12 cellular contexts compared by ENCODE assay signal in genomic region chr11:2770556-2771301, GRCh38.
DNase-seq lines count a peak whose midpoint lies in the region; ATAC-seq and TF ChIP-seq lines count a peak whose summit lies in the region.
"Had no signal": no experiment of that assay in that cellular context is flagged by ENCODE, and none has a peak within 500 bp of the region (broad histone marks: within the 10 kb centered on the region; RNA-seq: fewer than 3 reads in every experiment).

No MANE protein-coding gene starts in this region.

- H4K91ac ChIP-seq in H9 (ENCODE audit: insufficient read length, low read depth, low read length): no peak overlapping the region

- no peak overlapping the region for H2BK20ac ChIP-seq in H9 (ENCODE audit: low read depth, low read length, poor library complexity, severe bottlenecking)

- no peaks in the 10 kb centered on the region for H3K79me1 ChIP-seq in H9 (ENCODE audit: insufficient read depth, low read depth, low read length, poor library complexity, severe bottlenecking)

- H2BK5ac ChIP-seq in H9 (ENCODE audit: insufficient read length, low read length): no peak overlapping the region

- TF ChIP-seq CTCF in H9 (conservative IDR thresholded peaks at IDR 0.05): no peak
- TF ChIP-seq CTCF in WERI-Rb-1 (IDR thresholded peaks at IDR 0.05; ENCODE audit: low read depth, low read length): no peak
- no peak for TF ChIP-seq CTCF in glutamatergic neuron (IDR thresholded peaks at IDR 0.05; ENCODE audit: partially characterized antibody, unreplicated experiment)

- H3K4me3 Mint-ChIP-seq in H9 (no peak overlapping the region), glutamatergic neuron (ENCODE audit: unreplicated experiment) (no peak overlapping the region)
- H3K4me3 Mint-ChIP-seq: CD4-positive, alpha-beta memory T cell; mesothelial cell of epicardium had no signal

- H2BK120ac ChIP-seq in H9 (ENCODE audit: low read depth, low read length, poor library complexity, severe bottlenecking): no peak overlapping the region

- no peak overlapping the region for H3K14ac ChIP-seq in H9 (ENCODE audit: insufficient read depth, low read length)

- no peaks in the 10 kb centered on the region; a peak in 1 of 5 replicates for H3K9me3 Mint-ChIP-seq in H9
- peaks cover 4% of the 10 kb centered on the region for H3K9me3 Mint-ChIP-seq in glutamatergic neuron (ENCODE audit: unreplicated experiment)

- no peak overlapping the region for H3K18ac ChIP-seq in H9 (ENCODE audit: insufficient read length, low read depth, low read length)

- H3K9ac ChIP-seq in H9 (ENCODE audit: extremely low read depth, insufficient read length, low read length): no peak overlapping the region

- no peak overlapping the region for H2AK5ac ChIP-seq in H9 (ENCODE audit: insufficient read length, low read length)

- H3K36me3 Mint-ChIP-seq in H9 (ENCODE audit: insufficient read depth in 1 of 3, low read depth in 3 of 3) (no peaks in the 10 kb centered on the region; a peak in 1 of 7 replicates), glutamatergic neuron (ENCODE audit: unreplicated experiment) (peaks cover 10% of the 10 kb centered on the region)

- H3K9me3 ChIP-seq in H9 (ENCODE audit: control insufficient read depth, low read depth, low read length) (no peaks in the 10 kb centered on the region), WERI-Rb-1 (ENCODE audit: severe bottlenecking) (no peaks in the 10 kb centered on the region)
- H3K9me3 ChIP-seq: psoas muscle had no signal

- H3K4me2 ChIP-seq in H9 (ENCODE audit: insufficient read depth, insufficient read length, low read length): no peak overlapping the region

- H3K36me3 ChIP-seq in WERI-Rb-1: no peaks in the 10 kb centered on the region

- no peak overlapping the region for H4K5ac ChIP-seq in H9 (ENCODE audit: insufficient read length, low read depth, low read length)

- ATAC-seq in GM18867 (IDR thresholded peaks at IDR 0.05; ENCODE audit: unreplicated experiment) (no peak), GM18498 (IDR thresholded peaks at IDR 0.05; ENCODE audit: unreplicated experiment) (no peak)
- ATAC-seq: psoas muscle had no signal

- intact Hi-C loops in posterior cingulate gyrus (cut with DNase I): no loop called here

- no peak overlapping the region for H3K4me3 ChIP-seq in WERI-Rb-1 (ENCODE audit: low read depth, low read length)
- H3K4me3 ChIP-seq: psoas muscle had no signal

- no CpG with 5 or more reads among the region's 10 CpGs for WGBS in H9 (ENCODE audit: extremely low coverage, insufficient read length, low lambda C conversion rate)

- no peak overlapping the region for H2AFZ ChIP-seq in H9 (ENCODE audit: low read length)

- no peak overlapping the region for H3K23ac ChIP-seq in H9 (ENCODE audit: insufficient read length, low read depth, low read length)

- H3K27me3 ChIP-seq in H9 (ENCODE audit: insufficient read depth, low read length) (peaks cover 14% of the 10 kb centered on the region; the same call in 1 of the 2 replicates), WERI-Rb-1 (ENCODE audit: insufficient read depth, low read depth, severe bottlenecking) (no peaks in the 10 kb centered on the region)

- H3K27me3 Mint-ChIP-seq in H9 (ENCODE audit: low read depth): peaks cover 99% of the 10 kb centered on the region
- H3K27me3 Mint-ChIP-seq in glutamatergic neuron (ENCODE audit: unreplicated experiment): peaks cover 1% of the 10 kb centered on the region
- H3K27me3 Mint-ChIP-seq: CD4-positive, alpha-beta memory T cell had no signal

- H3K23me2 ChIP-seq in H9 (ENCODE audit: insufficient read length, low read depth, low read length, poor library complexity, severe bottlenecking): no peaks in the 10 kb centered on the region

- no peak overlapping the region for H4K8ac ChIP-seq in H9 (replicated peaks; ENCODE audit: insufficient read length, low read depth, low read length)

- H3K27ac ChIP-seq in H9 (ENCODE audit: insufficient read length, low read depth, low read length): no peak overlapping the region
- H3K27ac ChIP-seq in WERI-Rb-1: no peak overlapping the region
- H3K27ac ChIP-seq: psoas muscle had no signal

- H3K4me1 Mint-ChIP-seq in H9 (peaks cover 0 to 5% of the 10 kb centered on the region in 2 experiments; a peak in 2 of 4 replicates), glutamatergic neuron (ENCODE audit: low read depth, unreplicated experiment) (peaks cover 7% of the 10 kb centered on the region)

- H3K56ac ChIP-seq in H9 (ENCODE audit: insufficient read length, low read depth, low read length): no peak overlapping the region

- no peak overlapping the region for H3T11ph ChIP-seq in H9 (ENCODE audit: low read length)

- H2BK15ac ChIP-seq in H9 (ENCODE audit: low read depth, low read length): no peak overlapping the region

- no peaks in the 10 kb centered on the region for H4K20me1 ChIP-seq in H9 (ENCODE audit: control insufficient read depth, insufficient read depth, insufficient read length)

- no peak overlapping the region for H2BK12ac ChIP-seq in H9 (ENCODE audit: insufficient read length, low read depth, low read length)

- DNase-seq in H9 (peak; percentile 13), WERI-Rb-1 (peak; percentile 7), glutamatergic neuron (peak; percentile 6), posterior cingulate gyrus (peak in 7 of 10 donors; percentile 3 to 79 (median 17)), ecto neural progenitor cell (ENCODE audit: low spot score) (no peak)
- DNase-seq: CD4-positive, alpha-beta memory T cell; hypothalamus; NCI-H1930; psoas muscle had no signal

- H3K27ac Mint-ChIP-seq in H9 (no peak overlapping the region), glutamatergic neuron (ENCODE audit: unreplicated experiment) (no peak overlapping the region)
- H3K27ac Mint-ChIP-seq: mesothelial cell of epicardium had no signal

- no peak overlapping the region for H3K4ac ChIP-seq in H9 (ENCODE audit: low read depth, low read length)

- no peaks in the 10 kb centered on the region for H3K4me1 ChIP-seq in H9 (ENCODE audit: insufficient read depth, low read length)
- H3K4me1 ChIP-seq: psoas muscle had no signal

- H3K79me2 ChIP-seq in H9 (ENCODE audit: insufficient read depth, low read length): no peaks in the 10 kb centered on the region
